Comparison of ENCODE assay signal across 12 cellular contexts in genomic region chr9:76136986-76137385, GRCh38.
A peak's percentile ranks its signal among the peaks of the same experiment; 100 is the strongest.
DNase-seq lines count a peak whose midpoint lies in the region; ATAC-seq, FAIRE-seq and TF ChIP-seq lines count a peak whose summit lies in the region.
"Had no signal": no experiment of that assay in that cellular context is flagged by ENCODE, and none has a peak within 500 bp of the region (broad histone marks: within the 10 kb centered on the region; RNA-seq: fewer than 3 reads in every experiment).

No MANE protein-coding gene starts in this region.

- CTCF ChIA-PET in A549 (lab: Yijun Ruan, JAX) = no interaction called here
- CTCF ChIA-PET in activated CD4-positive, alpha-beta memory T cell treated with anti-CD3 and anti-CD28 coated beads for 36 hours (lab: Charles Lee) = no interaction called here

- peak overlapping the region; percentile 53 for H3K18ac ChIP-seq in H9 (ENCODE audit: insufficient read length, low read depth, low read length)

- TF ChIP-seq RAD21 in A549 (conservative IDR thresholded peaks at IDR 0.05 in 1 of 2, IDR thresholded peaks at IDR 0.05 in 1 of 2) = no peak

- H3K4me3 ChIP-seq in A549 = no peak overlapping the region
- no peak overlapping the region for H3K4me3 ChIP-seq in SJCRH30
- H3K4me3 ChIP-seq in hepatocyte = no peak overlapping the region

- no peak overlapping the region for H4K5ac ChIP-seq in H9 (ENCODE audit: insufficient read length, low read depth, low read length)

- no peak overlapping the region for H3K14ac ChIP-seq in H9 (ENCODE audit: insufficient read depth, low read length)

- H3K9me2 ChIP-seq in hepatocyte (replicated peaks; ENCODE audit: insufficient read depth) = no peaks in the 10 kb centered on the region

- H3K23me2 ChIP-seq in H9 (ENCODE audit: insufficient read length, low read depth, low read length, poor library complexity, severe bottlenecking) = no peaks in the 10 kb centered on the region

- H3K9me3 Mint-ChIP-seq in H9 = no peaks in the 10 kb centered on the region
- no peaks in the 10 kb centered on the region for H3K9me3 Mint-ChIP-seq in activated CD4-positive, alpha-beta memory T cell treated with anti-CD3 and anti-CD28 coated beads for 36 hours
- H3K9me3 Mint-ChIP-seq: CD4-positive, alpha-beta memory T cell had no signal

- H3K4me1 ChIP-seq in A549 (peaks cover 6% of the 10 kb centered on the region; the same call in 1 of the 3 replicates), H9 (ENCODE audit: insufficient read depth, low read length) (peaks cover 4% of the 10 kb centered on the region; the same call in 1 of the 2 replicates), SJCRH30 (peaks cover 11% of the 10 kb centered on the region), hepatocyte (ENCODE audit: insufficient read depth) (no peaks in the 10 kb centered on the region)

- H3T11ph ChIP-seq in H9 (ENCODE audit: low read length) = no peak overlapping the region

- no peak for TF ChIP-seq POLR2A in A549 (IDR thresholded peaks at IDR 0.05; ENCODE audit: low read length)

- H3K27ac Mint-ChIP-seq in H9 = peak overlapping the region in 2 of 3 experiments; percentile 77 to 82; a peak in 4 of 7 replicates
- H3K27ac Mint-ChIP-seq in activated CD4-positive, alpha-beta memory T cell treated with anti-CD3 and anti-CD28 coated beads for 36 hours = no peak overlapping the region
- H3K27ac Mint-ChIP-seq: CD4-positive, alpha-beta memory T cell had no signal

- no peak overlapping the region for H2BK15ac ChIP-seq in H9 (ENCODE audit: low read depth, low read length)

- ATAC-seq in A549 (peak in 1 of 2 experiments; percentile 71; a peak in 4 of 6 replicates), GM21786 (IDR thresholded peaks at IDR 0.05; ENCODE audit: unreplicated experiment) (no peak)

- no peak for TF ChIP-seq EP300 in A549 (IDR thresholded peaks at IDR 0.05)

- no peak overlapping the region for H3K9ac ChIP-seq in H9 (ENCODE audit: extremely low read depth, insufficient read length, low read length)

- H3K4me3 Mint-ChIP-seq in H9 = no peak overlapping the region
- no peak overlapping the region for H3K4me3 Mint-ChIP-seq in activated CD4-positive, alpha-beta memory T cell treated with anti-CD3 and anti-CD28 coated beads for 36 hours
- H3K4me3 Mint-ChIP-seq: CD4-positive, alpha-beta memory T cell had no signal

- H3K4ac ChIP-seq in H9 (ENCODE audit: low read depth, low read length) = no peak overlapping the region

- H4K8ac ChIP-seq in H9 (replicated peaks; ENCODE audit: insufficient read length, low read depth, low read length) = no peak overlapping the region

- no peak overlapping the region for H3K23ac ChIP-seq in H9 (ENCODE audit: insufficient read length, low read depth, low read length)

- H2BK12ac ChIP-seq in H9 (ENCODE audit: insufficient read length, low read depth, low read length) = no peak overlapping the region

- H3K27ac ChIP-seq in A549 = no peak overlapping the region
- no peak overlapping the region for H3K27ac ChIP-seq in H9 (ENCODE audit: insufficient read length, low read depth, low read length)
- H3K27ac ChIP-seq in SJCRH30 = no peak overlapping the region
- peak overlapping the region; percentile 25 for H3K27ac ChIP-seq in hepatocyte
- no peak overlapping the region for H3K27ac ChIP-seq in caudate nucleus (ENCODE audit: low read depth, low read length)

- TF ChIP-seq CTCF in A549 (IDR thresholded peaks at IDR 0.05) (no peak), H9 (conservative IDR thresholded peaks at IDR 0.05) (no peak), hepatocyte (IDR thresholded peaks at IDR 0.05; ENCODE audit: poor library complexity) (no peak)

- H2AFZ ChIP-seq in H9 (ENCODE audit: low read length) = no peak overlapping the region
- H2AFZ ChIP-seq in hepatocyte = no peak overlapping the region

- H3K79me2 ChIP-seq in H9 (ENCODE audit: insufficient read depth, low read length) (no peaks in the 10 kb centered on the region), hepatocyte (no peaks in the 10 kb centered on the region)

- H3K79me1 ChIP-seq in H9 (ENCODE audit: insufficient read depth, low read depth, low read length, poor library complexity, severe bottlenecking) = no peaks in the 10 kb centered on the region

- peak overlapping the region; percentile 27 for H2BK5ac ChIP-seq in H9 (ENCODE audit: insufficient read length, low read length)

- H3K27me3 ChIP-seq in H9 (ENCODE audit: insufficient read depth, low read length) (no peaks in the 10 kb centered on the region), SJCRH30 (no peaks in the 10 kb centered on the region), hepatocyte (no peaks in the 10 kb centered on the region)

- H4K20me1 ChIP-seq in H9 (ENCODE audit: control insufficient read depth, insufficient read depth, insufficient read length) = no peaks in the 10 kb centered on the region
- no peaks in the 10 kb centered on the region for H4K20me1 ChIP-seq in hepatocyte (ENCODE audit: insufficient read depth, poor library complexity, severe bottlenecking)

- H3K36me3 ChIP-seq in SJCRH30 (no peaks in the 10 kb centered on the region), hepatocyte (replicated peaks; ENCODE audit: insufficient read depth, low read depth) (no peaks in the 10 kb centered on the region)

- no peaks in the 10 kb centered on the region for H3K36me3 Mint-ChIP-seq in H9 (ENCODE audit: insufficient read depth in 1 of 3, low read depth in 3 of 3)
- no peaks in the 10 kb centered on the region for H3K36me3 Mint-ChIP-seq in activated CD4-positive, alpha-beta memory T cell treated with anti-CD3 and anti-CD28 coated beads for 36 hours
- H3K36me3 Mint-ChIP-seq: CD4-positive, alpha-beta memory T cell had no signal

- POLR2A ChIA-PET in A549 (lab: Yijun Ruan, JAX) = interaction anchor here (0.6 kb wide), 1 partner anchor 28 kb away, joined by 3 read pairs; no protein-coding TSS in a partner anchor
- POLR2A ChIA-PET in activated CD4-positive, alpha-beta memory T cell treated with anti-CD3 and anti-CD28 coated beads for 36 hours (lab: Charles Lee) = no interaction called here

- no peak overlapping the region for H2BK120ac ChIP-seq in H9 (ENCODE audit: low read depth, low read length, poor library complexity, severe bottlenecking)

- no peaks in the 10 kb centered on the region for H3K27me3 Mint-ChIP-seq in H9 (ENCODE audit: low read depth)
- no peaks in the 10 kb centered on the region for H3K27me3 Mint-ChIP-seq in activated CD4-positive, alpha-beta memory T cell treated with anti-CD3 and anti-CD28 coated beads for 36 hours
- H3K27me3 Mint-ChIP-seq: CD4-positive, alpha-beta memory T cell had no signal

- no peak overlapping the region for H2BK20ac ChIP-seq in H9 (ENCODE audit: low read depth, low read length, poor library complexity, severe bottlenecking)

- H3K4me2 ChIP-seq in A549 = no peak overlapping the region
- no peak overlapping the region for H3K4me2 ChIP-seq in H9 (ENCODE audit: insufficient read depth, insufficient read length, low read length)
- no peak overlapping the region for H3K4me2 ChIP-seq in hepatocyte

- peak; percentile 6 to 31 for DNase-seq in A549 (ENCODE audit: low read depth in 1 of 2, low spot score in 1 of 2)
- no peak for DNase-seq in H9
- peak; percentile 14 to 59 for DNase-seq in SJCRH30
- peak; percentile 38 for DNase-seq in hepatocyte (ENCODE audit: low spot score)
- DNase-seq in caudate nucleus (lab: John Stamatoyannopoulos, UW) = no peak
- DNase-seq in DMS79 (lab: John Stamatoyannopoulos, UW) = no peak
- no peak for DNase-seq in activated CD4-positive, alpha-beta memory T cell treated with anti-CD3 and anti-CD28 coated beads for 36 hours
- DNase-seq: activated CD4-positive, alpha-beta T cell treated with anti-CD3 and anti-CD28 coated beads, Interleukin-2, amount 50 U/mL, for 1 hour; CD4-positive, alpha-beta memory T cell; NCI-H526; stimulated activated CD4-positive, alpha-beta T cell treated with anti-CD3 and anti-CD28 coated beads, Interleukin-4, amount 100 ng/mL, for 4 hours had no signal

- H3K56ac ChIP-seq in H9 (ENCODE audit: insufficient read length, low read depth, low read length) = no peak overlapping the region

- peaks cover 19 to 23% of the 10 kb centered on the region in 2 experiments for H3K4me1 Mint-ChIP-seq in H9
- H3K4me1 Mint-ChIP-seq in activated CD4-positive, alpha-beta memory T cell treated with anti-CD3 and anti-CD28 coated beads for 36 hours (ENCODE audit: low read depth) = peaks cover 3% of the 10 kb centered on the region

- no peak for FAIRE-seq in A549 (lab: Jason Lieb, UNC)

- H2AK5ac ChIP-seq in H9 (ENCODE audit: insufficient read length, low read length) = no peak overlapping the region

- no peak overlapping the region for H4K91ac ChIP-seq in H9 (ENCODE audit: insufficient read length, low read depth, low read length)

- 17% methylated on average over 1 of the region's 1 CpG for WGBS in A549 (ENCODE audit: missing lambda C conversion rate)
- WGBS in H9 (ENCODE audit: extremely low coverage, insufficient read length, low lambda C conversion rate) = no CpG with 5 or more reads among the region's 1 CpG
- WGBS in hepatocyte (ENCODE audit: low lambda C conversion rate, missing lambda C conversion rate) = 19% methylated on average over 1 of the region's 1 CpG

- H3K9me3 ChIP-seq in A549 (no peaks in the 10 kb centered on the region), H9 (ENCODE audit: control insufficient read depth, low read depth, low read length) (no peaks in the 10 kb centered on the region), SJCRH30 (replicated peaks) (no peaks in the 10 kb centered on the region), hepatocyte (ENCODE audit: low read depth) (no peaks in the 10 kb centered on the region)

- intact Hi-C loops in activated CD4-positive, alpha-beta memory T cell treated with anti-CD3 and anti-CD28 coated beads for 36 hours (cut with micrococcal nuclease) = no loop called here

TF ChIP-seq in A549, 52 proteins besides CTCF, POLR2A, EP300 and RAD21 (continues in another document):
- no peak for TF ChIP-seq HOXA7 (CRISPR knock-in tag; IDR thresholded peaks at IDR 0.05)
- no peak for TF ChIP-seq BCL3 (IDR thresholded peaks at IDR 0.05)
- no peak for TF ChIP-seq FOSL2 (IDR thresholded peaks at IDR 0.05)
- peak; percentile 72 for TF ChIP-seq FOSL2 (CRISPR knock-in tag; IDR thresholded peaks at IDR 0.05)

Comparison
In these comparisons a context has a peak if more than half of its experiments do, and no peak if none do; other contexts are left out.
1. DNase-seq: peak in A549 (2 of 2), SJCRH30 (2 of 2) and hepatocyte (single experiment); none in H9 (single experiment), caudate nucleus (0 of 61), DMS79 (single experiment) and activated CD4-positive, alpha-beta memory T cell treated with anti-CD3 and anti-CD28 coated beads for 36 hours (single experiment).